Comparison of ENCODE assay signal across 19 cellular contexts in the genomic region with DNA sequence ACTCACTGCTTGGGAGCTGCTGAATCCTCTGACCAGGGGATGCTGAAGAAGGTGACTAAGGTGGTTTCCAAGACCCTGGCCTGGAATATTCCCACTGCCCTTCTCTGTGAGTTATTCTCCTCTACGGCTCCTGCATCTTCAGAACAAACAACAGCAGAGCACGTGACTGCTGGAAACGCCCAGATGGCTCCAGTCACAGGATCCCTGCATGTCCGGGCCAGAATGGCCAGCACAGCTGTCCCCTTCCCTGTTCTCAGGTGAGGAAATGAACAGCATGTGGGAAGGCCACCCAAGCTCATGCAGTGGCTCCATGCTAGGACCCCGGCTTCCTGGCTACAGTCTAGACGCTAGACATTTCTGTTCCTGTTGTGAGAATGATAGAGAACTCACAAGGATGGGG. TPM values are rescaled to one million over a fixed set of nuclear protein-coding genes. Genes with fewer than 3 reads are reported as not detected.
"Had no signal": no experiment of that assay in that cellular context is flagged by ENCODE, and none has a peak within 500 bp of the region (broad histone marks: within the 10 kb centered on the region; RNA-seq: fewer than 3 reads in every experiment).

No MANE protein-coding gene starts in this region.

- H3K27ac ChIP-seq: breast epithelium, Peyer's patch, RWPE1, SJCRH30 had no signal

- ATAC-seq: activated CD4-positive, CD25-positive, alpha-beta regulatory T cell treated with anti-CD3 and anti-CD28 coated beads, Interleukin-2, amount 50 U/mL, for 24 hours; activated CD8-positive, alpha-beta T cell treated with anti-CD3 and anti-CD28 coated beads for 36 hours had no signal

- DNase-seq: activated CD4-positive, alpha-beta T cell treated with anti-CD3 and anti-CD28 coated beads for 4 hours; activated CD8-positive, alpha-beta memory T cell treated with anti-CD3 and anti-CD28 coated beads, Interleukin-2, amount 50 U/mL, for 4 hours; activated CD8-positive, alpha-beta T cell treated with anti-CD3 and anti-CD28 coated beads for 36 hours; central memory CD4-positive, alpha-beta T cell; Karpas-422; NCI-H1105 treated with DMSO at 0.1 percent for 48 hours; NCI-H1436 treated with DMSO at 0.1 percent for 48 hours; NCI-H187; NCI-H2081; NCI-H2227 treated with DMSO at 0.1 percent for 48 hours; NCI-H526; Right ventricle myocardium superior; SJCRH30 had no signal

- H3K4me3 ChIP-seq: breast epithelium, Peyer's patch, SJCRH30 had no signal

- H3K27me3 ChIP-seq: breast epithelium, Peyer's patch had no signal

- H3K36me3 ChIP-seq: breast epithelium, Peyer's patch, SJCRH30 had no signal

- H3K9me3 ChIP-seq: Peyer's patch, SJCRH30 had no signal

- H3K4me1 ChIP-seq: breast epithelium, Peyer's patch, SJCRH30 had no signal

RNA-seq across cellular contexts. Expression of a gene that starts 43.1 kb away (rescaled TPM):
- total RNA-seq: activated CD8-positive, alpha-beta T cell treated with anti-CD3 and anti-CD28 coated beads for 36 hours; breast epithelium; NCI-H460; Peyer's patch; Right ventricle myocardium superior; SJCRH30 had no signal

RNA-seq across cellular contexts. Expression of a gene that starts 45.2 kb away (rescaled TPM):
- total RNA-seq: activated CD8-positive, alpha-beta T cell treated with anti-CD3 and anti-CD28 coated beads for 36 hours; NCI-H460; SJCRH30 had no signal
- polyA plus RNA-seq: aorta had no signal
